ENCODE assay signal across 20 cellular contexts in genomic region chr3:30123224-30123623, GRCh38.
"Had no signal": no experiment of that assay in that cellular context is flagged by ENCODE, and none has a peak within 500 bp of the region (broad histone marks: within the 10 kb centered on the region; RNA-seq: fewer than 3 reads in every experiment).

No MANE protein-coding gene starts in this region.

- H3K4me1 ChIP-seq: SJCRH30 had no signal

- H3K9me3 ChIP-seq: SJCRH30 had no signal

- H3K27me3 ChIP-seq: SJCRH30 had no signal

- DNase-seq: KBM-7; NCI-H1092; NCI-H1105 treated with DMSO at 0.1 percent for 48 hours; NCI-H1417 treated with DMSO at 0.1 percent for 48 hours; NCI-H146; NCI-H1694 treated with DMSO at 0.1 percent for 48 hours; NCI-H1930; NCI-H2081; NCI-H2107; NCI-H2227 treated with DMSO at 0.1 percent for 48 hours; NCI-H524; NCI-H526 treated with DMSO at 0.1 percent for 48 hours; NCI-H748 treated with DMSO at 0.1 percent for 48 hours; NK-92 treated with Interleukin-12 subunit alpha and Interleukin-12 subunit beta, amount 100 ng/mL, for 24 hours; PC-3; SJCRH30 had no signal

- H3K27ac ChIP-seq: HL-60, RWPE1, SJCRH30 had no signal

- H3K4me3 ChIP-seq: SJCRH30 had no signal

- ATAC-seq: Panc1, PC-3, SK-N-SH treated with all-trans-retinoic acid at 6 μM for 48 hours had no signal

- H3K36me3 ChIP-seq: SJCRH30 had no signal
